8 cellular contexts compared by ENCODE assay signal in genomic region chr2:177553176-177553909, GRCh38.
DNase-seq lines count a peak whose midpoint lies in the region; ATAC-seq and TF ChIP-seq lines count a peak whose summit lies in the region.

No MANE protein-coding gene starts in this region.

- H3K79me2 ChIP-seq in mammary epithelial cell (ENCODE audit: insufficient read depth, low read length) = no peaks in the 10 kb centered on the region

- 3% methylated on average over 16 of the region's 17 CpGs for WGBS in mammary epithelial cell (ENCODE audit: low coverage, missing lambda C conversion rate)
- WGBS in lower leg skin, 2 donors = 3 to 6% methylated on average over 17 of the region's 17 CpGs
- 6 to 17% methylated on average over 17 of the region's 17 CpGs for WGBS in thyroid gland, 2 donors

- in situ Hi-C loops in mammary epithelial cell (cut with MboI; ENCODE audit: low sequenced_read_pairs in 2 of 2) = no loop called here

- DNase-seq in GM06990 (ENCODE audit: extremely low read depth, insufficient read length) (no peak), NCI-H2196 (lab: John Stamatoyannopoulos, UW; ENCODE audit: unreplicated experiment) (peak; percentile 11), mammary epithelial cell (peak; percentile 58), lower leg skin (ENCODE audit: low spot score in 2 of 2) (no peak), thyroid gland (no peak), cortex of kidney (lab: John Stamatoyannopoulos, UW) (no peak), NCI-H1048 (lab: John Stamatoyannopoulos, UW) (no peak)

- H3K27me3 ChIP-seq in GM06990 (replicated peaks; ENCODE audit: control insufficient read depth, insufficient read depth, low read length) (no peaks in the 10 kb centered on the region), mammary epithelial cell (ENCODE audit: insufficient read depth, low read length) (no peaks in the 10 kb centered on the region), thyroid gland (no peaks in the 10 kb centered on the region)

- H3K4me1 ChIP-seq in mammary epithelial cell (ENCODE audit: insufficient read depth, low read length) (no peaks in the 10 kb centered on the region), thyroid gland (peaks cover 9 to 17% of the 10 kb centered on the region in 2 donors)

- intact Hi-C loops in mammary epithelial cell (cut with micrococcal nuclease) = loop anchor here (2.0 to 5.0 kb wide), 3 partner anchors 49 to 381 kb away; a partner anchor contains a TSS
- intact Hi-C loops in lower leg skin (cut with DNase I; ENCODE audit: low total_unique reads) = no loop called here
- intact Hi-C loops in thyroid gland (cut with DNase I) = loop anchor here (10.0 kb wide), 1 partner anchor 61 kb away; a partner anchor contains a TSS

- peak overlapping the region; percentile 84 for H3K4me2 ChIP-seq in mammary epithelial cell (ENCODE audit: insufficient read depth, low read depth, low read length)

- no peak for ATAC-seq in GM18517 (IDR thresholded peaks at IDR 0.05; ENCODE audit: unreplicated experiment)

- H3K27ac ChIP-seq in mammary epithelial cell (ENCODE audit: insufficient read depth, low read depth, low read length) (peak overlapping the region; percentile 100), thyroid gland (peak overlapping the region; percentile 95 to 99 (median 99))

- TF ChIP-seq CTCF in GM06990 (IDR thresholded peaks at IDR 0.05; ENCODE audit: insufficient read depth, low read length, poor library complexity, severe bottlenecking) (no peak), mammary epithelial cell (conservative IDR thresholded peaks at IDR 0.05 in 1 of 2, IDR thresholded peaks at IDR 0.05 in 1 of 2; ENCODE audit: extremely low read depth in 1 of 2, insufficient read depth in 1 of 2, low read depth in 1 of 2, low read length in 2 of 2) (no peak), lower leg skin (IDR thresholded peaks at IDR 0.05) (no peak), thyroid gland (IDR thresholded peaks at IDR 0.05) (no peak)

- H4K20me1 ChIP-seq in mammary epithelial cell (ENCODE audit: insufficient read depth, low read length) = no peaks in the 10 kb centered on the region

- H3K36me3 ChIP-seq in GM06990 (ENCODE audit: control insufficient read depth, insufficient read depth, low read length) = no peaks in the 10 kb centered on the region
- no peaks in the 10 kb centered on the region for H3K36me3 ChIP-seq in mammary epithelial cell (ENCODE audit: insufficient read depth, low read length)
- no peaks in the 10 kb centered on the region for H3K36me3 ChIP-seq in thyroid gland

- BruUV-seq in mammary epithelial cell (replicated peaks; lab: Mats Ljungman, UMichigan) = TSS peak; percentile 53

- peak overlapping the region; percentile 62 for H3K4me3 ChIP-seq in GM06990 (replicated peaks; ENCODE audit: low read depth, low read length)
- H3K4me3 ChIP-seq in mammary epithelial cell (replicated peaks in 1 of 3; ENCODE audit: insufficient read depth in 1 of 3, low read depth in 2 of 3, low read length in 3 of 3) = peak overlapping the region; percentile 65 to 74 (median 71)
- H3K4me3 ChIP-seq in lower leg skin (ENCODE audit: low read depth, poor library complexity, severe bottlenecking) = peak overlapping the region; percentile 54
- H3K4me3 ChIP-seq in thyroid gland (replicated peaks in 1 of 3) = peak overlapping the region; percentile 23 to 100 (median 57)

- H3K9me3 ChIP-seq in mammary epithelial cell (replicated peaks; ENCODE audit: insufficient read depth, low read length) (no peaks in the 10 kb centered on the region), thyroid gland (no peaks in the 10 kb centered on the region)

- peak overlapping the region; percentile 99 for H3K9ac ChIP-seq in mammary epithelial cell (ENCODE audit: insufficient read depth, low read length)

- CTCF ChIA-PET in mammary epithelial cell (lab: Charles Lee; ENCODE audit: low non-redundant PET) = no interaction called here

- dilution Hi-C loops in mammary epithelial cell (cut with HindIII; ENCODE audit: low sequenced_read_pairs) = no loop called here

- peak overlapping the region; percentile 96 for H2AFZ ChIP-seq in mammary epithelial cell (ENCODE audit: low read depth, low read length)

- TF ChIP-seq POLR2A in lower leg skin (IDR thresholded peaks at IDR 0.05) (no peak), thyroid gland (IDR thresholded peaks at IDR 0.05) (no peak)

Comparison
In these comparisons a context has a peak if more than half of its experiments do, and no peak if none do; other contexts are left out.
1. DNase-seq: peak in NCI-H2196 (single experiment) and mammary epithelial cell (single experiment); none in GM06990 (single experiment), lower leg skin (0 of 2), thyroid gland (0 of 2), cortex of kidney (single experiment) and NCI-H1048 (single experiment).
2. Peak in every context shown above with its lines, with median percentiles within 50 percentile points of each other: H3K4me3 ChIP-seq.